Comparison of ENCODE assay signal across 16 cellular contexts in the genomic region with DNA sequence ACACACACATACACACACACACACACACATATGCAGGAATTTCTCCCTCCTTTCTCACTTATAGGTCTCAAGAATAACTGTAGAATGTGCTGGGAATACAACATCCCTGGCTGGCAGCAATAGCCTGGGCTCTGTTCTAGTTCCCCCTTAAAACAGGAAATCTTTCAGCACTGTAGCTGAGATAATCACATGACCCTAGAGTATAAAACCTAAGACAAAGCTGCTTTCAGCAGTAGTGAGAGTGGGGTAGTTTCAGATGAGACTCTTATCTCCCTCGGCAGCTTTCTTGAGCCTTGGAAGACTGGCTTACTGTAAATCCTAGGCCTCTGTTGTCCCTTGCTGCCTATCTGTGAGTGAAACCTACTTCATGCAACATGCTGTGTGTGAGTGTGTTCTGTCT.
DNase-seq lines count a peak whose midpoint lies in the region; ATAC-seq and TF ChIP-seq lines count a peak whose summit lies in the region.
"Had no signal": no experiment of that assay in that cellular context is flagged by ENCODE, and none has a peak within 500 bp of the region (broad histone marks: within the 10 kb centered on the region; RNA-seq: fewer than 3 reads in every experiment).

No MANE protein-coding gene starts in this region.

- ATAC-seq in Right ventricle myocardium superior (ENCODE audit: poor library complexity) (peak; percentile 34), right cardiac atrium (no peak)

- H3K27ac ChIP-seq in right cardiac atrium (ENCODE audit: low read length) (no peak overlapping the region), fibroblast of lung (ENCODE audit: insufficient read depth, low read length) (no peak overlapping the region), testis (no peak overlapping the region), esophagus muscularis mucosa (replicated peaks in 1 of 4) (no peak overlapping the region)
- H3K27ac ChIP-seq: pancreas, uterus had no signal

- no peak for TF ChIP-seq CTCF in fibroblast of lung (conservative IDR thresholded peaks at IDR 0.05 in 1 of 2, IDR thresholded peaks at IDR 0.05 in 1 of 2; ENCODE audit: low read depth in 1 of 2, low read length in 2 of 2)
- TF ChIP-seq CTCF in testis (IDR thresholded peaks at IDR 0.05), result no peak
- no peak for TF ChIP-seq CTCF in esophagus muscularis mucosa (IDR thresholded peaks at IDR 0.05)

- H2AFZ ChIP-seq in fibroblast of lung (ENCODE audit: low read length), result peak overlapping the region; percentile 5

- 32% methylated on average over 1 of the region's 1 CpG for WGBS in right cardiac atrium
- WGBS in testis, 2 donors, result 71 to 80% methylated on average over 1 of the region's 1 CpG
- WGBS in esophagus muscularis mucosa, result 78% methylated on average over 1 of the region's 1 CpG

- no peak overlapping the region for H3K9ac ChIP-seq in fibroblast of lung (ENCODE audit: insufficient read depth, low read length)

- H3K4me3 ChIP-seq in right cardiac atrium (ENCODE audit: low read length) (no peak overlapping the region), fibroblast of lung (replicated peaks in 1 of 4; ENCODE audit: control extremely low read depth in 1 of 4, insufficient read depth in 1 of 4, low read depth in 3 of 4, low read length in 4 of 4) (no peak overlapping the region), testis (no peak overlapping the region), esophagus muscularis mucosa (no peak overlapping the region)
- H3K4me3 ChIP-seq: lung, pancreas, uterus had no signal

- H3K4me1 ChIP-seq in right cardiac atrium (ENCODE audit: control insufficient read depth, insufficient read depth, low read length) (peaks cover 3% of the 10 kb centered on the region), fibroblast of lung (ENCODE audit: control insufficient read depth, extremely low read depth, insufficient read depth, low read length) (no peaks in the 10 kb centered on the region), testis (no peaks in the 10 kb centered on the region), esophagus muscularis mucosa (peaks cover 4 to 23% (median 14%) of the 10 kb centered on the region in 4 donors)
- H3K4me1 ChIP-seq: pancreas, uterus had no signal

- intact Hi-C loops in Right ventricle myocardium superior (cut with DNase I), result no loop called here
- intact Hi-C loops in right cardiac atrium (cut with DNase I), result no loop called here
- intact Hi-C loops in testis (cut with DNase I; ENCODE audit: low total_unique reads), result no loop called here
- intact Hi-C loops in esophagus muscularis mucosa (cut with DNase I), result loop anchor here (5.0 kb wide), 1 partner anchor 74 kb away; no protein-coding TSS in a partner anchor

- no peaks in the 10 kb centered on the region for H4K20me1 ChIP-seq in fibroblast of lung (ENCODE audit: control insufficient read depth, extremely low read depth, insufficient read depth, low read length)

- DNase-seq in Right ventricle myocardium superior (no peak), right cardiac atrium (no peak), NOMO-1 treated with dmso at 0.1 percent for 144 hours (lab: John Stamatoyannopoulos, UW; ENCODE audit: unreplicated experiment) (peak; percentile 10), fibroblast of lung (ENCODE audit: low read depth in 2 of 2) (no peak), testis (peak; percentile 13), NCI-H524 (lab: John Stamatoyannopoulos, UW) (no peak), esophagus muscularis mucosa (ENCODE audit: extremely low spot score) (no peak)
- DNase-seq in stimulated activated CD4-positive, alpha-beta T cell treated with anti-CD3 and anti-CD28 coated beads, Interleukin-2, amount 100 ng/mL, for 24 hours, result no peak
- DNase-seq: activated CD4-positive, alpha-beta T cell treated with anti-CD3 and anti-CD28 coated beads, Interleukin-2, amount 50 U/mL, for 48 hours; H9; NCI-H187; pancreas; stimulated activated CD8-positive, alpha-beta memory T cell treated with anti-CD3 and anti-CD28 coated beads, Interleukin-4, amount 100 ng/mL, for 48 hours; T-helper 1 cell; uterus had no signal

- H3K4me2 ChIP-seq in fibroblast of lung (ENCODE audit: extremely low read depth, insufficient read depth, low read length), result no peak overlapping the region

- H3K27me3 ChIP-seq in right cardiac atrium (ENCODE audit: control insufficient read depth, insufficient read depth) (no peaks in the 10 kb centered on the region), fibroblast of lung (ENCODE audit: control insufficient read depth, insufficient read depth, low read length) (no peaks in the 10 kb centered on the region), testis (no peaks in the 10 kb centered on the region), esophagus muscularis mucosa (no peaks in the 10 kb centered on the region)
- H3K27me3 ChIP-seq: pancreas, uterus had no signal

- H3K9me3 ChIP-seq in right cardiac atrium (ENCODE audit: control insufficient read depth, low read length) (no peaks in the 10 kb centered on the region), fibroblast of lung (ENCODE audit: control insufficient read depth, insufficient read depth, low read depth, low read length) (no peaks in the 10 kb centered on the region), testis (no peaks in the 10 kb centered on the region), esophagus muscularis mucosa (no peaks in the 10 kb centered on the region)
- H3K9me3 ChIP-seq: pancreas, uterus had no signal

- H3K36me3 ChIP-seq in fibroblast of lung (ENCODE audit: control insufficient read depth, insufficient read depth, low read length) (no peaks in the 10 kb centered on the region), testis (ENCODE audit: low read depth, missing control alignments) (no peaks in the 10 kb centered on the region), esophagus muscularis mucosa (no peaks in the 10 kb centered on the region)
- H3K36me3 ChIP-seq: pancreas, uterus had no signal

- TF ChIP-seq POLR2A in testis (IDR thresholded peaks at IDR 0.05) (no peak), esophagus muscularis mucosa (IDR thresholded peaks at IDR 0.05; ENCODE audit: low read depth) (no peak)

- no peaks in the 10 kb centered on the region for H3K79me2 ChIP-seq in fibroblast of lung (ENCODE audit: control insufficient read depth, insufficient read depth, low read length)

- no peak for TF ChIP-seq EP300 in esophagus muscularis mucosa (IDR thresholded peaks at IDR 0.05)

Comparison
In these comparisons a context has a peak if more than half of its experiments do, and no peak if none do; other contexts are left out.
1. DNase-seq: peak in NOMO-1 treated with dmso at 0.1 percent for 144 hours (single experiment) and testis (single experiment); none in Right ventricle myocardium superior (single experiment), right cardiac atrium (0 of 3), fibroblast of lung (0 of 2), stimulated activated CD4-positive, alpha-beta T cell treated with anti-CD3 and anti-CD28 coated beads, Interleukin-2, amount 100 ng/mL, for 24 hours (0 of 2), NCI-H524 (0 of 2) and esophagus muscularis mucosa (single experiment).